ENCODE assay signal across 35 cellular contexts in the genomic region with DNA sequence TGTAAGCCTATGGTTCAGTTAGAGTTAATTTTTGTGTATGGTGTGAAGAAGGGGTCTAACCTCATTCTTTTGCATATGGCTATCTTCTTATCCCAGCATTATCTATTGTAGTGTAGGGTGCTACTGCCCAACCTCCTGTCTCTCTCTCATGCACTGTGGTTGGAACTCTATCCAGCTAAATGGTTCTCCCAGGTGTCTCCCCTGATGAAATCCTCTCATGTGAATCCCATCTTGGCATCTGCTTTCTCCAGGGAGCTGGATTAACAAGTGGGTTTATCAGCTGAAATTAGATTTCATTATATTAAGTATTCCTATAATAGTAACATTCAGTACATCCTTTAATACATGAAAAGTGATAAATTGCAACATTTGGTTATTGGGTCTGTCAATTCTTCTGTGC.
"Had no signal": no experiment of that assay in that cellular context is flagged by ENCODE, and none has a peak within 500 bp of the region (broad histone marks: within the 10 kb centered on the region; RNA-seq: fewer than 3 reads in every experiment).

No MANE protein-coding gene starts in this region.

- H3K4me1 Mint-ChIP-seq: activated CD4-positive, alpha-beta memory T cell treated with anti-CD3 and anti-CD28 coated beads, Interleukin-2, amount 10 ng/mL, durations not matched to agents 7 days and 5 days; activated CD4-positive, alpha-beta T cell treated with anti-CD3 and anti-CD28 coated beads for 36 hours; activated CD4-positive, alpha-beta T cell treated with anti-CD3 and anti-CD28 coated beads, Interleukin-2, amount 10 ng/mL, durations not matched to agents 7 days and 5 days; activated CD8-positive, alpha-beta memory T cell treated with anti-CD3 and anti-CD28 coated beads, Interleukin-2, amount 10 ng/mL, durations not matched to agents 7 days and 5 days; activated naive CD4-positive, alpha-beta T cell treated with anti-CD3 and anti-CD28 coated beads, Interleukin-2, amount 10 ng/mL, durations not matched to agents 7 days and 5 days; activated naive CD4-positive, alpha-beta T cell treated with anti-CD3 and anti-CD28 coated beads, Interleukin-2, amount 50 U/mL, for 24 hours; activated naive CD8-positive, alpha-beta T cell treated with anti-CD3 and anti-CD28 coated beads, Interleukin-2, amount 10 ng/mL, durations not matched to agents 7 days and 5 days; activated naive CD8-positive, alpha-beta T cell treated with anti-CD3 and anti-CD28 coated beads, Interleukin-2, amount 50 U/mL, for 24 hours; central memory CD8-positive, alpha-beta T cell had no signal

- DNase-seq: activated CD4-positive, alpha-beta memory T cell treated with anti-CD3 and anti-CD28 coated beads, Interleukin-2, amount 10 ng/mL, durations not matched to agents 7 days and 5 days; activated CD4-positive, alpha-beta T cell treated with anti-CD3 and anti-CD28 coated beads for 1 hour; activated CD4-positive, alpha-beta T cell treated with anti-CD3 and anti-CD28 coated beads for 36 hours; activated CD4-positive, alpha-beta T cell treated with anti-CD3 and anti-CD28 coated beads for 48 hours; activated CD4-positive, alpha-beta T cell treated with anti-CD3 and anti-CD28 coated beads, Interleukin-2, amount 10 ng/mL, durations not matched to agents 7 days and 5 days; activated CD4-positive, alpha-beta T cell treated with anti-CD3 and anti-CD28 coated beads, Interleukin-2, amount 50 U/mL, for 48 hours; activated CD4-positive, CD25-positive, alpha-beta regulatory T cell; activated CD8-positive, alpha-beta memory T cell treated with anti-CD3 and anti-CD28 coated beads for 24 hours; activated CD8-positive, alpha-beta memory T cell treated with anti-CD3 and anti-CD28 coated beads, Interleukin-2, amount 10 ng/mL, durations not matched to agents 7 days and 5 days; activated CD8-positive, alpha-beta memory T cell treated with anti-CD3 and anti-CD28 coated beads, Interleukin-2, amount 50 U/mL, for 48 hours; activated CD8-positive, alpha-beta T cell treated with anti-CD3 and anti-CD28 coated beads, Interleukin-2, amount 10 ng/mL, durations not matched to agents 7 days and 5 days; activated effector memory CD4-positive, alpha-beta T cell treated with Interleukin-2 at 50 U/mL for 16 hours; activated gamma-delta T cell; activated naive CD4-positive, alpha-beta T cell treated with anti-CD3 and anti-CD28 coated beads, Interleukin-2, amount 10 ng/mL, durations not matched to agents 7 days and 5 days; activated naive CD4-positive, alpha-beta T cell treated with Interleukin-2 at 50 U/mL for 16 hours; activated naive CD8-positive, alpha-beta T cell treated with anti-CD3 and anti-CD28 coated beads, Interleukin-2, amount 10 ng/mL, durations not matched to agents 7 days and 5 days; activated naive CD8-positive, alpha-beta T cell treated with anti-CD3 and anti-CD28 coated beads, Interleukin-2, amount 50 U/mL, for 24 hours; activated T-cell treated with anti-CD3 and anti-CD28 coated beads, Interleukin-2, amount 50 U/mL, for 24 hours; activated T-cell treated with anti-CD3 and anti-CD28 coated beads, Interleukin-2, amount 50 U/mL, for 48 hours; amygdala; anterior cingulate cortex; caudate nucleus; cerebellar nuclear complex; T-helper 1 cell; T-helper 2 cell; T-helper 9 cell had no signal

- H3K36me3 Mint-ChIP-seq: activated CD8-positive, alpha-beta memory T cell treated with anti-CD3 and anti-CD28 coated beads, Interleukin-2, amount 10 ng/mL, durations not matched to agents 7 days and 5 days; activated naive CD4-positive, alpha-beta T cell treated with anti-CD3 and anti-CD28 coated beads, Interleukin-2, amount 10 ng/mL, durations not matched to agents 7 days and 5 days; activated naive CD4-positive, alpha-beta T cell treated with anti-CD3 and anti-CD28 coated beads, Interleukin-2, amount 50 U/mL, for 24 hours; activated naive CD8-positive, alpha-beta T cell; activated naive CD8-positive, alpha-beta T cell treated with anti-CD3 and anti-CD28 coated beads, Interleukin-2, amount 10 ng/mL, durations not matched to agents 7 days and 5 days; brain; WTC11 had no signal

- H3K9me3 Mint-ChIP-seq: activated CD4-positive, alpha-beta memory T cell treated with anti-CD3 and anti-CD28 coated beads, Interleukin-2, amount 10 ng/mL, durations not matched to agents 7 days and 5 days; activated CD4-positive, alpha-beta T cell treated with anti-CD3 and anti-CD28 coated beads, Interleukin-2, amount 10 ng/mL, durations not matched to agents 7 days and 5 days; activated naive CD4-positive, alpha-beta T cell treated with anti-CD3 and anti-CD28 coated beads, Interleukin-2, amount 10 ng/mL, durations not matched to agents 7 days and 5 days; activated naive CD4-positive, alpha-beta T cell treated with anti-CD3 and anti-CD28 coated beads, Interleukin-2, amount 50 U/mL, for 24 hours; activated naive CD8-positive, alpha-beta T cell treated with anti-CD3 and anti-CD28 coated beads, Interleukin-2, amount 50 U/mL, for 24 hours; activated T-cell treated with anti-CD3 and anti-CD28 coated beads, Interleukin-2, amount 50 U/mL, for 24 hours; activated T-helper 2 cell treated with anti-CD3 and anti-CD28 coated beads, Interferon-gamma antibody, Interleukin-2, Interleukin-4, amounts not matched to agents 10 μg/mL and 5 μg/mL and 100 μg/mL, durations not matched to agents 14 hours and 24 hours and 36 hours; brain; central memory CD8-positive, alpha-beta T cell; T-helper 1 cell treated with Interleukin-12 subunit alpha and Interleukin-12 subunit beta and Interleukin-4 antibody, amounts not matched to agents 30 μg/mL and 1 μg/mL, for 36 hours; T-helper 2 cell treated with Interferon-gamma antibody and Interleukin-4, amounts not matched to agents 5 μg/mL and 100 μg/mL, for 36 hours had no signal

- H3K27ac Mint-ChIP-seq: activated CD4-positive, alpha-beta memory T cell treated with anti-CD3 and anti-CD28 coated beads, Interleukin-2, amount 10 ng/mL, durations not matched to agents 7 days and 5 days; activated CD4-positive, alpha-beta T cell treated with anti-CD3 and anti-CD28 coated beads for 36 hours; activated CD4-positive, alpha-beta T cell treated with anti-CD3 and anti-CD28 coated beads, Interleukin-2, amount 10 ng/mL, durations not matched to agents 7 days and 5 days; activated CD8-positive, alpha-beta memory T cell treated with anti-CD3 and anti-CD28 coated beads, Interleukin-2, amount 10 ng/mL, durations not matched to agents 7 days and 5 days; activated CD8-positive, alpha-beta T cell treated with anti-CD3 and anti-CD28 coated beads, Interleukin-2, amount 10 ng/mL, durations not matched to agents 7 days and 5 days; activated naive CD4-positive, alpha-beta T cell treated with anti-CD3 and anti-CD28 coated beads, Interleukin-2, amount 10 ng/mL, durations not matched to agents 7 days and 5 days; activated naive CD4-positive, alpha-beta T cell treated with anti-CD3 and anti-CD28 coated beads, Interleukin-2, amount 50 U/mL, for 24 hours; activated naive CD8-positive, alpha-beta T cell; activated naive CD8-positive, alpha-beta T cell treated with anti-CD3 and anti-CD28 coated beads, Interleukin-2, amount 10 ng/mL, durations not matched to agents 7 days and 5 days; activated naive CD8-positive, alpha-beta T cell treated with anti-CD3 and anti-CD28 coated beads, Interleukin-2, amount 50 U/mL, for 24 hours; activated T-cell treated with anti-CD3 and anti-CD28 coated beads, Interleukin-2, amount 50 U/mL, for 24 hours; activated T-helper 2 cell treated with anti-CD3 and anti-CD28 coated beads, Interferon-gamma antibody, Interleukin-2, Interleukin-4, amounts not matched to agents 10 μg/mL and 5 μg/mL and 100 μg/mL, durations not matched to agents 14 hours and 24 hours and 36 hours; T-helper 1 cell treated with Interleukin-12 subunit alpha and Interleukin-12 subunit beta and Interleukin-4 antibody, amounts not matched to agents 30 μg/mL and 1 μg/mL, for 36 hours; T-helper 2 cell treated with Interferon-gamma antibody and Interleukin-4, amounts not matched to agents 5 μg/mL and 100 μg/mL, for 36 hours; WTC11 had no signal

- ATAC-seq: activated CD4-positive, alpha-beta T cell treated with anti-CD3 and anti-CD28 coated beads for 36 hours; activated CD4-positive, CD25-positive, alpha-beta regulatory T cell treated with anti-CD3 and anti-CD28 coated beads, Interleukin-2, amount 50 U/mL, for 24 hours; activated CD8-positive, alpha-beta memory T cell treated with anti-CD3 and anti-CD28 coated beads, Interleukin-2, amount 10 ng/mL, durations not matched to agents 7 days and 5 days; activated CD8-positive, alpha-beta T cell treated with anti-CD3 and anti-CD28 coated beads, Interleukin-2, amount 10 ng/mL, durations not matched to agents 7 days and 5 days; activated naive CD8-positive, alpha-beta T cell treated with anti-CD3 and anti-CD28 coated beads, Interleukin-2, amount 50 U/mL, for 24 hours; WTC11 had no signal

- H3K27me3 Mint-ChIP-seq: activated CD4-positive, alpha-beta memory T cell treated with anti-CD3 and anti-CD28 coated beads, Interleukin-2, amount 10 ng/mL, durations not matched to agents 7 days and 5 days; activated CD8-positive, alpha-beta memory T cell treated with anti-CD3 and anti-CD28 coated beads, Interleukin-2, amount 10 ng/mL, durations not matched to agents 7 days and 5 days; activated naive CD8-positive, alpha-beta T cell treated with anti-CD3 and anti-CD28 coated beads, Interleukin-2, amount 50 U/mL, for 24 hours; brain; central memory CD8-positive, alpha-beta T cell had no signal

- H3K4me3 Mint-ChIP-seq: activated CD4-positive, alpha-beta memory T cell treated with anti-CD3 and anti-CD28 coated beads, Interleukin-2, amount 10 ng/mL, durations not matched to agents 7 days and 5 days; activated CD4-positive, alpha-beta T cell treated with anti-CD3 and anti-CD28 coated beads for 36 hours; activated CD4-positive, alpha-beta T cell treated with anti-CD3 and anti-CD28 coated beads, Interleukin-2, amount 10 ng/mL, durations not matched to agents 7 days and 5 days; activated CD8-positive, alpha-beta memory T cell treated with anti-CD3 and anti-CD28 coated beads, Interleukin-2, amount 10 ng/mL, durations not matched to agents 7 days and 5 days; activated CD8-positive, alpha-beta T cell treated with anti-CD3 and anti-CD28 coated beads, Interleukin-2, amount 10 ng/mL, durations not matched to agents 7 days and 5 days; activated naive CD4-positive, alpha-beta T cell treated with anti-CD3 and anti-CD28 coated beads, Interleukin-2, amount 10 ng/mL, durations not matched to agents 7 days and 5 days; activated naive CD4-positive, alpha-beta T cell treated with anti-CD3 and anti-CD28 coated beads, Interleukin-2, amount 50 U/mL, for 24 hours; activated naive CD8-positive, alpha-beta T cell; activated naive CD8-positive, alpha-beta T cell treated with anti-CD3 and anti-CD28 coated beads, Interleukin-2, amount 10 ng/mL, durations not matched to agents 7 days and 5 days; activated naive CD8-positive, alpha-beta T cell treated with anti-CD3 and anti-CD28 coated beads, Interleukin-2, amount 50 U/mL, for 24 hours; activated T-cell treated with anti-CD3 and anti-CD28 coated beads, Interleukin-2, amount 50 U/mL, for 24 hours; brain; central memory CD8-positive, alpha-beta T cell; T-helper 1 cell treated with Interleukin-12 subunit alpha and Interleukin-12 subunit beta and Interleukin-4 antibody, amounts not matched to agents 30 μg/mL and 1 μg/mL, for 36 hours; T-helper 2 cell treated with Interferon-gamma antibody and Interleukin-4, amounts not matched to agents 5 μg/mL and 100 μg/mL, for 36 hours; WTC11 had no signal
